ENCODE assay signal across 8 cellular contexts in the genomic region with DNA sequence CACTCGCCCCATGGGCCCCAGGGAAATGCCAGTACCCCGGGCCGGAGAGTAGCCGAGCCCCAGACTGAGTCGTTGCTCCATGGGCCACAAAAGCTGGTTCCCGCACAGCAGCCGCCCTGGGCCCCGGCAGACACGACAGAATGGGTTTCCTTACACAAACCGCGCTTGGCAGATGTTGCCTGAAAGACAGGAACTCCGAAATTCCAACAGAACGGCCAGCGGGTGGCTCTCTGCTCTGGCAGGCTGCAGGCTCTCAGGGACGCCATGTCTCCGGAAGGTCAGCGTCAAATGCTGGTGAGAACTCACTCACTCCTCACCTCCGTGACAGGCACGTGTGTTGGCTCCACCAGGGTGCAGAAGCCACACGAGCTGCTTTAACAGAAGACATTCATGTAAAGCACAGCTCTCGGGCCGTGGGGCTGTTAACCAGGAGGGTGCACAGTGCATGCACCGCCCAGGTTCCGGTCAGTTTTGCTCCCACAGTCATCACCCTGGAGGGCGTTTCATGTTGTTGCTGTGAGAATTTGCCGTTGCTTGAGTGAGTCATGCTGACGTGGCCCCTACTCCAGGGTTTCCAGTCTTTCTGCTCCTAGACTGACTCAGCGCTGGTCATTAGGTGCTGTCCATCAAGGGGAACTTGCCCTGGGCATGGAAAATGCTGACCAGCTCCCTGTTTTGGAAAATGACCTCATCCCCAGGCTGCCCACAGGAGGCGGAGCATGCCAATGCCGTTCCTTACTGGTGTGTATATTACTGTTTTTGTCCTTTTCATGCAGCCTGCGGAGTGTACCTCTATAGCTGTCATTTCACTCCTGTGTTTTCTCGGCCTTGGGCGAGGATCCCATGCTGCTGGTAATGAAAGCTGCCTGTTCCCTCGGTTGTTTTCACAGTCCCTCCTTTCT. TPM values are rescaled to one million over a fixed set of nuclear protein-coding genes. Genes with fewer than 3 reads are reported as not detected.
A peak's percentile ranks its signal among the peaks of the same experiment; 100 is the strongest.
DNase-seq lines count a peak whose midpoint lies in the region; ATAC-seq lines count a peak whose summit lies in the region.

No MANE protein-coding gene starts in this region.

- peak overlapping the region; percentile 68 for H3K27ac ChIP-seq in CD8-positive, alpha-beta memory T cell (ENCODE audit: low read depth, low read length)
- H3K27ac ChIP-seq in HUES64 (ENCODE audit: low read depth, low read length), result peak overlapping the region; percentile 42

- no peak for ATAC-seq in activated CD8-positive, alpha-beta T cell treated with anti-CD3 and anti-CD28 coated beads, Interleukin-2, amount 10 ng/mL, durations not matched to agents 7 days and 5 days
- ATAC-seq in GM18520 (IDR thresholded peaks at IDR 0.05; ENCODE audit: unreplicated experiment) (no peak), GM18870 (IDR thresholded peaks at IDR 0.05; ENCODE audit: unreplicated experiment) (no peak), GM21390 (IDR thresholded peaks at IDR 0.05; ENCODE audit: unreplicated experiment) (no peak)

- no peak overlapping the region for H3K9ac ChIP-seq in HUES64 (ENCODE audit: low read depth, low read length)

- H3K36me3 ChIP-seq in CD8-positive, alpha-beta memory T cell (ENCODE audit: insufficient read depth, low read length), result no peaks in the 10 kb centered on the region
- no peaks in the 10 kb centered on the region for H3K36me3 ChIP-seq in HUES64 (ENCODE audit: insufficient read depth, low read length)

- no peaks in the 10 kb centered on the region for H3K27me3 ChIP-seq in CD8-positive, alpha-beta memory T cell (ENCODE audit: insufficient read depth, low read length, poor library complexity, severe bottlenecking)
- H3K27me3 ChIP-seq in HUES64 (ENCODE audit: insufficient read depth, low read length), result no peaks in the 10 kb centered on the region

- WGBS in HUES64, result 51% methylated on average over 33 of the region's 34 CpGs

- DNase-seq in CD8-positive, alpha-beta memory T cell, result no peak
- peak; percentile 24 for DNase-seq in activated CD8-positive, alpha-beta T cell treated with anti-CD3 and anti-CD28 coated beads, Interleukin-2, amount 10 ng/mL, durations not matched to agents 7 days and 5 days
- peak; percentile 43 for DNase-seq in globus pallidus (ENCODE audit: low spot score)
- peak; percentile 51 for DNase-seq in occipital lobe (lab: John Stamatoyannopoulos, UW)

- H3K27ac Mint-ChIP-seq in CD8-positive, alpha-beta memory T cell, result peak overlapping the region in 1 of 8 donors; percentile 12
- no peak overlapping the region for H3K27ac Mint-ChIP-seq in activated CD8-positive, alpha-beta T cell treated with anti-CD3 and anti-CD28 coated beads, Interleukin-2, amount 10 ng/mL, durations not matched to agents 7 days and 5 days

- H3K4me1 ChIP-seq in CD8-positive, alpha-beta memory T cell (ENCODE audit: insufficient read depth, low read length), result peaks cover 13% of the 10 kb centered on the region
- peaks cover 22% of the 10 kb centered on the region for H3K4me1 ChIP-seq in HUES64 (ENCODE audit: insufficient read depth, low read length)

- CTCF ChIA-PET in CD8-positive, alpha-beta memory T cell (lab: Charles Lee), result no interaction called here
- CTCF ChIA-PET in activated CD8-positive, alpha-beta T cell treated with anti-CD3 and anti-CD28 coated beads, Interleukin-2, amount 10 ng/mL, durations not matched to agents 7 days and 5 days (lab: Charles Lee), result no interaction called here

- POLR2A ChIA-PET in CD8-positive, alpha-beta memory T cell (lab: Charles Lee), result no interaction called here
- POLR2A ChIA-PET in activated CD8-positive, alpha-beta T cell treated with anti-CD3 and anti-CD28 coated beads, Interleukin-2, amount 10 ng/mL, durations not matched to agents 7 days and 5 days (lab: Charles Lee), result no interaction called here

- H3K9me3 ChIP-seq in CD8-positive, alpha-beta memory T cell (ENCODE audit: low read length), result no peaks in the 10 kb centered on the region
- no peaks in the 10 kb centered on the region for H3K9me3 ChIP-seq in HUES64 (ENCODE audit: insufficient read depth, low read depth, low read length)

- H3K4me3 Mint-ChIP-seq in CD8-positive, alpha-beta memory T cell, result peak overlapping the region in 5 of 7 donors; percentile 18 to 63 (median 47)
- no peak overlapping the region for H3K4me3 Mint-ChIP-seq in activated CD8-positive, alpha-beta T cell treated with anti-CD3 and anti-CD28 coated beads, Interleukin-2, amount 10 ng/mL, durations not matched to agents 7 days and 5 days

- H3K36me3 Mint-ChIP-seq in CD8-positive, alpha-beta memory T cell, result peaks cover 0 to 5% (median 0%) of the 10 kb centered on the region in 3 donors
- no peaks in the 10 kb centered on the region for H3K36me3 Mint-ChIP-seq in activated CD8-positive, alpha-beta T cell treated with anti-CD3 and anti-CD28 coated beads, Interleukin-2, amount 10 ng/mL, durations not matched to agents 7 days and 5 days (ENCODE audit: low read depth)

- H3K4me3 ChIP-seq in CD8-positive, alpha-beta memory T cell (ENCODE audit: low read length), result peak overlapping the region; percentile 24
- H3K4me3 ChIP-seq in HUES64 (ENCODE audit: low read length), result no peak overlapping the region; the same call in 1 of the 2 replicates

- no peaks in the 10 kb centered on the region for H3K9me3 Mint-ChIP-seq in CD8-positive, alpha-beta memory T cell
- no peaks in the 10 kb centered on the region for H3K9me3 Mint-ChIP-seq in activated CD8-positive, alpha-beta T cell treated with anti-CD3 and anti-CD28 coated beads, Interleukin-2, amount 10 ng/mL, durations not matched to agents 7 days and 5 days (ENCODE audit: insufficient read depth)

- H3K4me1 Mint-ChIP-seq in CD8-positive, alpha-beta memory T cell, result peaks cover 4 to 22% (median 5%) of the 10 kb centered on the region in 3 donors
- peaks cover 15% of the 10 kb centered on the region for H3K4me1 Mint-ChIP-seq in activated CD8-positive, alpha-beta T cell treated with anti-CD3 and anti-CD28 coated beads, Interleukin-2, amount 10 ng/mL, durations not matched to agents 7 days and 5 days (ENCODE audit: low read depth)

- peaks cover 34 to 67% of the 10 kb centered on the region in 2 donors for H3K27me3 Mint-ChIP-seq in CD8-positive, alpha-beta memory T cell
- H3K27me3 Mint-ChIP-seq in activated CD8-positive, alpha-beta T cell treated with anti-CD3 and anti-CD28 coated beads, Interleukin-2, amount 10 ng/mL, durations not matched to agents 7 days and 5 days (ENCODE audit: low read depth), result peaks cover 36% of the 10 kb centered on the region

RNA-seq across cellular contexts. Expression of a gene that starts 44.8 kb away (rescaled TPM):
- total RNA-seq in CD8-positive, alpha-beta memory T cell, result 10 to 100 TPM; 65.4 to 76.1 TPM
- 65.8 TPM for polyA plus RNA-seq in CD8-positive, alpha-beta memory T cell
- 74.1 TPM for polyA plus RNA-seq in HUES64 (2013, experiment 1 of 2)
- polyA plus RNA-seq in HUES64 (2013, experiment 2 of 2), result 95.0 TPM
- total RNA-seq in activated CD8-positive, alpha-beta T cell treated with anti-CD3 and anti-CD28 coated beads, Interleukin-2, amount 10 ng/mL, durations not matched to agents 7 days and 5 days, result 10 to 100 TPM; 83.9 to 86.3 TPM
- total RNA-seq in occipital lobe, result 195 TPM

Comparison
In these comparisons a context has a peak if more than half of its experiments do, and no peak if none do; other contexts are left out.
1. DNase-seq: peak in activated CD8-positive, alpha-beta T cell treated with anti-CD3 and anti-CD28 coated beads, Interleukin-2, amount 10 ng/mL, durations not matched to agents 7 days and 5 days (single experiment), globus pallidus (single experiment) and occipital lobe (single experiment); none in CD8-positive, alpha-beta memory T cell (0 of 5).